1 cellular context compared by ENCODE assay signal in genomic region chr17:28902819-28903545, GRCh38.
TF ChIP-seq lines count a peak whose summit lies in the region.

Gene DHRS13, minus strand, starts transcription at chr17:28903079. Its CDS starts 135 bp downstream, at chr17:28902944.

TF ChIP-seq in HEK293, 187 proteins besides CTCF, POLR2A, EP300 and RAD21 (continued from another document and continues in another):
- no peak for TF ChIP-seq ATF2 (tag by site-specific recombination; IDR thresholded peaks at IDR 0.05; ENCODE audit: low read depth)
- peak; percentile 63; the same call in 1 of the 2 replicates for TF ChIP-seq ZNF37A (tag by site-specific recombination; IDR thresholded peaks at IDR 0.05)
- TF ChIP-seq ZNF416 (tag by site-specific recombination; IDR thresholded peaks at IDR 0.05) = no peak
- TF ChIP-seq ZBTB7A (tag by site-specific recombination; IDR thresholded peaks at IDR 0.05; ENCODE audit: low read depth) = no peak
- TF ChIP-seq ZNF518A (tag by site-specific recombination; conservative IDR thresholded peaks at IDR 0.05; ENCODE audit: low read depth) = no peak
- no peak for TF ChIP-seq ZNF843 (tag by site-specific recombination; IDR thresholded peaks at IDR 0.05)
- peak; percentile 15; the same call in 1 of the 2 replicates for TF ChIP-seq ZNF10 (tag by site-specific recombination; IDR thresholded peaks at IDR 0.05)
- no peak for TF ChIP-seq ZNF837 (tag by site-specific recombination; IDR thresholded peaks at IDR 0.05)
- peak; percentile 57; the same call in 1 of the 2 replicates for TF ChIP-seq BCL11B (tag by site-specific recombination; IDR thresholded peaks at IDR 0.05; ENCODE audit: low read depth)
- TF ChIP-seq ZSCAN30 (tag by site-specific recombination; IDR thresholded peaks at IDR 0.05) = peak; percentile 95
- no peak for TF ChIP-seq ZNF76 (tag by site-specific recombination; IDR thresholded peaks at IDR 0.05; ENCODE audit: borderline replicate concordance, low read depth)
- TF ChIP-seq GLI4 (tag by site-specific recombination; IDR thresholded peaks at IDR 0.05) = no peak
- TF ChIP-seq KLF17 (tag by site-specific recombination; IDR thresholded peaks at IDR 0.05) = peak; percentile 74; the same call in 1 of the 2 replicates
- TF ChIP-seq GLIS1 (tag by site-specific recombination; IDR thresholded peaks at IDR 0.05) = peak; percentile 67
- TF ChIP-seq ZNF148 (tag by site-specific recombination; IDR thresholded peaks at IDR 0.05; ENCODE audit: borderline replicate concordance) = no peak; the same call in 1 of the 2 replicates
- no peak for TF ChIP-seq ZNF266 (tag by site-specific recombination; IDR thresholded peaks at IDR 0.05; ENCODE audit: low read depth)
- peak; percentile 52; the same call in 1 of the 2 replicates for TF ChIP-seq ZNF692 (tag by site-specific recombination; IDR thresholded peaks at IDR 0.05)
- no peak for TF ChIP-seq ZNF514 (tag by site-specific recombination; IDR thresholded peaks at IDR 0.05)
- TF ChIP-seq ZNF398 (tag by site-specific recombination; IDR thresholded peaks at IDR 0.05) = no peak
- TF ChIP-seq ZNF530 (tag by site-specific recombination; IDR thresholded peaks at IDR 0.05; ENCODE audit: low read depth) = no peak
- TF ChIP-seq ZNF521 (tag by site-specific recombination; IDR thresholded peaks at IDR 0.05) = no peak
- no peak for TF ChIP-seq ZNF133 (tag by site-specific recombination; IDR thresholded peaks at IDR 0.05)
- TF ChIP-seq ZBTB49 (tag by site-specific recombination; IDR thresholded peaks at IDR 0.05; ENCODE audit: low read depth) = no peak
- TF ChIP-seq ZNF114 (tag by site-specific recombination; IDR thresholded peaks at IDR 0.05) = no peak
- TF ChIP-seq ZSCAN18 (tag by site-specific recombination; IDR thresholded peaks at IDR 0.05) = no peak
- TF ChIP-seq ZNF366 (tag by site-specific recombination; conservative IDR thresholded peaks at IDR 0.05) = no peak
- TF ChIP-seq ZNF274 (IDR thresholded peaks at IDR 0.05; ENCODE audit: low read length) = no peak
- no peak for TF ChIP-seq ZNF274 (tag by site-specific recombination; IDR thresholded peaks at IDR 0.05; ENCODE audit: borderline replicate concordance)
- peak; percentile 70; the same call in 1 of the 2 replicates for TF ChIP-seq ZNF324 (tag by site-specific recombination; IDR thresholded peaks at IDR 0.05)
- 0 out of 2 replicates have a peak, but pooled peaks have one; percentile 22 for TF ChIP-seq PRDM10 (tag by site-specific recombination; IDR thresholded peaks at IDR 0.05)
- TF ChIP-seq ZNF155 (tag by site-specific recombination; IDR thresholded peaks at IDR 0.05) = no peak
- no peak for TF ChIP-seq ZNF776 (tag by site-specific recombination; IDR thresholded peaks at IDR 0.05; ENCODE audit: borderline replicate concordance)
- TF ChIP-seq ZNF174 (tag by site-specific recombination; IDR thresholded peaks at IDR 0.05) = no peak
- peak; percentile 33; the same call in 1 of the 2 replicates for TF ChIP-seq ZNF391 (tag by site-specific recombination; IDR thresholded peaks at IDR 0.05; ENCODE audit: borderline replicate concordance, low read depth)
- no peak for TF ChIP-seq ZNF311 (tag by site-specific recombination; IDR thresholded peaks at IDR 0.05; ENCODE audit: borderline replicate concordance)
- no peak for TF ChIP-seq ZNF560 (tag by site-specific recombination; IDR thresholded peaks at IDR 0.05; ENCODE audit: borderline replicate concordance)
